ENCODE assay signal across 8 cellular contexts in genomic region chr11:6315811-6316425, GRCh38. TPM values are rescaled to one million over a fixed set of nuclear protein-coding genes. Genes with fewer than 3 reads are reported as not detected.
DNase-seq lines count a peak whose midpoint lies in the region; ATAC-seq and TF ChIP-seq lines count a peak whose summit lies in the region.

No MANE protein-coding gene starts in this region.

- H3K4me3 Mint-ChIP-seq in CD4-positive, alpha-beta T cell, result no peak overlapping the region
- H3K4me3 Mint-ChIP-seq in osteocyte (ENCODE audit: unreplicated experiment), result no peak overlapping the region

- no peaks in the 10 kb centered on the region for H3K9me3 ChIP-seq in CD4-positive, alpha-beta T cell (ENCODE audit: control insufficient read depth, low read length)

- CTCF ChIA-PET in CD4-positive, alpha-beta T cell (lab: Charles Lee), result interaction anchor here (0.5 kb wide), 1 partner anchor 13 kb away, joined by 3 read pairs; no protein-coding TSS in a partner anchor

- ATAC-seq in CD4-positive, alpha-beta T cell (ENCODE audit: poor library complexity), result peak; percentile 48
- ATAC-seq in GM18868 (IDR thresholded peaks at IDR 0.05; ENCODE audit: unreplicated experiment) (peak; percentile 93), HG03025 (IDR thresholded peaks at IDR 0.05; ENCODE audit: low FRiP score, unreplicated experiment) (peak; percentile 53)

- H3K9me3 Mint-ChIP-seq in CD4-positive, alpha-beta T cell, result no peaks in the 10 kb centered on the region
- no peaks in the 10 kb centered on the region for H3K9me3 Mint-ChIP-seq in osteocyte (ENCODE audit: unreplicated experiment)

- DNase-seq in CD4-positive, alpha-beta T cell, result peak in 2 of 10 experiments; percentile 2 to 9
- DNase-seq in NCI-H2196 (lab: John Stamatoyannopoulos, UW; ENCODE audit: unreplicated experiment) (peak; percentile 8), foreskin fibroblast (peak; percentile 50 to 85), osteocyte (ENCODE audit: extremely low spot score, unreplicated experiment) (no peak)
- DNase-seq in activated CD4-positive, alpha-beta T cell treated with anti-CD3 and anti-CD28 coated beads, Interleukin-2, amount 50 U/mL, for 1 hour, result peak; percentile 20
- DNase-seq in effector CD8-positive, alpha-beta T cell (lab: John Stamatoyannopoulos, UW), result no peak

- H3K27ac ChIP-seq in CD4-positive, alpha-beta T cell (ENCODE audit: low read depth, low read length), result no peak overlapping the region

- peaks cover 59% of the 10 kb centered on the region for H3K27me3 Mint-ChIP-seq in CD4-positive, alpha-beta T cell
- peaks cover 28% of the 10 kb centered on the region for H3K27me3 Mint-ChIP-seq in osteocyte (ENCODE audit: unreplicated experiment)

- POLR2A ChIA-PET in CD4-positive, alpha-beta T cell (lab: Charles Lee), result no interaction called here

- no peak overlapping the region for H3K27ac Mint-ChIP-seq in CD4-positive, alpha-beta T cell
- no peak overlapping the region for H3K27ac Mint-ChIP-seq in osteocyte (ENCODE audit: unreplicated experiment)

- peaks cover 5% of the 10 kb centered on the region for H3K4me1 Mint-ChIP-seq in CD4-positive, alpha-beta T cell (ENCODE audit: low read depth)
- H3K4me1 Mint-ChIP-seq in osteocyte (ENCODE audit: unreplicated experiment), result peaks cover 32% of the 10 kb centered on the region

- no peak overlapping the region for H3K4me3 ChIP-seq in foreskin fibroblast (ENCODE audit: low read depth in 1 of 2, low read length in 2 of 2)

- H3K36me3 Mint-ChIP-seq in CD4-positive, alpha-beta T cell (ENCODE audit: low read depth), result no peaks in the 10 kb centered on the region
- no peaks in the 10 kb centered on the region for H3K36me3 Mint-ChIP-seq in osteocyte (ENCODE audit: unreplicated experiment)

- H3K27me3 ChIP-seq in CD4-positive, alpha-beta T cell (ENCODE audit: control insufficient read depth, insufficient read depth, low read length), result peaks cover 46% of the 10 kb centered on the region

- peak; percentile 58 for TF ChIP-seq CTCF in CD4-positive, alpha-beta T cell (IDR thresholded peaks at IDR 0.05)
- TF ChIP-seq CTCF in foreskin fibroblast (IDR thresholded peaks at IDR 0.05; ENCODE audit: low read depth, low read length) (peak; percentile 91), osteocyte (IDR thresholded peaks at IDR 0.05) (peak; percentile 77)

- intact Hi-C loops in CD4-positive, alpha-beta T cell (cut with DNase I, micrococcal nuclease), result loop anchor here in 1 of 2 experiments (2.0 kb wide), 1 partner anchor 291 kb away; no protein-coding TSS in a partner anchor

RNA-seq across cellular contexts. Expression of gene CAVIN3, which starts 4.4 kb away (rescaled TPM):
- total RNA-seq in CD4-positive, alpha-beta T cell, result under 1 TPM in 1 of 2 experiments, not detected in 1; 0.27 TPM
- 30.7 and 32.0 TPM in 2 replicates for total RNA-seq in osteocyte

RNA-seq across cellular contexts. Expression of gene CCKBR, which starts 56.3 kb away (rescaled TPM):
- total RNA-seq in CD4-positive, alpha-beta T cell, result not detected
- not detected in 2 replicates for total RNA-seq in osteocyte

Comparison
In these comparisons a context has a peak if more than half of its experiments do, and no peak if none do; other contexts are left out.
1. DNase-seq: peak in NCI-H2196 (single experiment), activated CD4-positive, alpha-beta T cell treated with anti-CD3 and anti-CD28 coated beads, Interleukin-2, amount 50 U/mL, for 1 hour (single experiment) and foreskin fibroblast (2 of 2); none in osteocyte (single experiment) and effector CD8-positive, alpha-beta T cell (single experiment).
2. RNA of gene CAVIN3, which starts 4.4 kb away (total RNA-seq): 30.7 to 32.0 TPM in osteocyte; 0.27 TPM in CD4-positive, alpha-beta T cell; every median in the first group is over 10 times any median in the second.
3. Peak in every context shown above with its lines, with median percentiles within 50 percentile points of each other: ATAC-seq and CTCF ChIP-seq.